Comparison of ENCODE assay signal across 8 cellular contexts in genomic region chr5:35230043-35230611, GRCh38. TPM values are rescaled to one million over a fixed set of nuclear protein-coding genes. Genes with fewer than 3 reads are reported as not detected.
DNase-seq lines count a peak whose midpoint lies in the region; ATAC-seq and TF ChIP-seq lines count a peak whose summit lies in the region.

Gene PRLR (minus strand): TSS chr5:35230487. CDS start chr5:35089620, 140,867 bp downstream.

- TF ChIP-seq POLR2A in right lobe of liver (IDR thresholded peaks at IDR 0.05) = peak; percentile 65

- peak; percentile 27 for ATAC-seq in GM21737 (IDR thresholded peaks at IDR 0.05; ENCODE audit: unreplicated experiment)
- peak; percentile 75 to 85 (median 80) for ATAC-seq in right lobe of liver

- H3K4me1 ChIP-seq in right lobe of liver = no peaks in the 10 kb centered on the region
- no peaks in the 10 kb centered on the region for H3K4me1 ChIP-seq in thymus (ENCODE audit: control insufficient read depth, insufficient read depth, low read length)
- H3K4me1 ChIP-seq in SJCRH30 = no peaks in the 10 kb centered on the region

- no peak for TF ChIP-seq CTCF in choroid plexus epithelial cell (conservative IDR thresholded peaks at IDR 0.05; ENCODE audit: low read depth, low read length)
- TF ChIP-seq CTCF in right lobe of liver (IDR thresholded peaks at IDR 0.05) = no peak

- DNase-seq in ELF-1 (ENCODE audit: low read depth, low spot score) (peak; percentile 64), NCI-H526 (lab: John Stamatoyannopoulos, UW) (peak; percentile 28 to 67), choroid plexus epithelial cell (ENCODE audit: low read depth) (peak; percentile 44), right lobe of liver (peak; percentile 54 to 72 (median 65)), NCI-H446 treated with DMSO at 0.1 percent for 48 hours (lab: John Stamatoyannopoulos, UW) (no peak), SJCRH30 (no peak)

- peak within 1 kb of the TSS; percentile 70 to 82 (median 79) for H3K27ac ChIP-seq in right lobe of liver
- H3K27ac ChIP-seq in thymus (ENCODE audit: low read depth) = no peak within 1 kb of the TSS
- H3K27ac ChIP-seq in SJCRH30 = no peak within 1 kb of the TSS

- no peaks in the 10 kb centered on the region for H3K27me3 ChIP-seq in right lobe of liver
- H3K27me3 ChIP-seq in thymus (ENCODE audit: control insufficient read depth, insufficient read depth) = peaks cover 27% of the 10 kb centered on the region
- no peaks in the 10 kb centered on the region; the same call in 1 of the 2 replicates for H3K27me3 ChIP-seq in SJCRH30

- under 1% methylated on average over 22 of the region's 42 CpGs for WGBS in right lobe of liver (ENCODE audit: insufficient coverage, low coverage, low lambda C conversion rate, missing lambda C conversion rate)
- WGBS in thymus = 4% methylated on average over 42 of the region's 42 CpGs

- no peaks in the 10 kb centered on the region for H3K36me3 ChIP-seq in right lobe of liver
- no peaks in the 10 kb centered on the region for H3K36me3 ChIP-seq in thymus (ENCODE audit: control insufficient read depth, insufficient read depth)
- no peaks in the 10 kb centered on the region for H3K36me3 ChIP-seq in SJCRH30

- intact Hi-C loops in right lobe of liver (cut with DNase I) = no loop called here

- H3K4me3 ChIP-seq in choroid plexus epithelial cell (ENCODE audit: low read depth, low read length) = no peak within 1 kb of the TSS
- H3K4me3 ChIP-seq in right lobe of liver = peak within 1 kb of the TSS; percentile 56 to 64 (median 58)
- H3K4me3 ChIP-seq in thymus (ENCODE audit: low read length) = peak within 1 kb of the TSS; percentile 14
- no peak within 1 kb of the TSS for H3K4me3 ChIP-seq in SJCRH30

- no peaks in the 10 kb centered on the region for H3K9me3 ChIP-seq in right lobe of liver
- H3K9me3 ChIP-seq in thymus (ENCODE audit: control insufficient read depth) = no peaks in the 10 kb centered on the region
- H3K9me3 ChIP-seq in SJCRH30 (replicated peaks) = no peaks in the 10 kb centered on the region

RNA-seq across cellular contexts. Expression of gene PRLR, which starts in this region (rescaled TPM):
- total RNA-seq in right lobe of liver = 10 to 100 TPM in 5 of 6 experiments, 1 to 10 TPM in 1; 7.4 to 26.8 (median 15.1) TPM
- polyA plus RNA-seq in thymus = 0.75 TPM
- not detected in 2 replicates for total RNA-seq in SJCRH30 (2014; rRNA removed; shearing (Covaris generic))

Comparison
In these comparisons a context has a peak if more than half of its experiments do, and no peak if none do; other contexts are left out.
1. DNase-seq: peak in ELF-1 (single experiment), NCI-H526 (2 of 2), choroid plexus epithelial cell (single experiment) and right lobe of liver (3 of 3); none in NCI-H446 treated with DMSO at 0.1 percent for 48 hours (single experiment) and SJCRH30 (0 of 2).
2. H3K4me3 ChIP-seq: peak in right lobe of liver (3 of 3) and thymus (single experiment); none in choroid plexus epithelial cell (single experiment) and SJCRH30 (single experiment).
3. H3K27ac ChIP-seq: peak in right lobe of liver (3 of 3); none in thymus (single experiment) and SJCRH30 (single experiment).